In the genomic region with DNA sequence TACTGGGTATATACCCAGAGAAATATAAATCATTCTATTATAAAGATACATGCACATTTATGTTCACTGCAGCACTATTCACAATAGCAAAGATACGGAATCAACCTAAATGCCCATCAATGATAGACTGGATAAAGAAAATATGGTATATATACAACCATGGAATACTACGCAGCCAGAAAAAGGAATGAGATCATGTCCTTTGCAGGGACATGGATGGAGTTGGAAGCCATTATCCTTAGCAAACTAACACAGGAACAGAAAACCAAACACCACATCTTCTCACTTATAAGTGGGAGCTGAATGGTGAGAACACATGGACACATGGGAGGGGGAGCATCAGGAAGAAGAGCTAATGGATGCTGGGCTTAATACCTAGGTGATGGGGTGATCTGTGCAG, we compare ENCODE assay signal across 11 cellular contexts. TPM values are rescaled to one million over a fixed set of nuclear protein-coding genes. Genes with fewer than 3 reads are reported as not detected.
"Had no signal": no experiment of that assay in that cellular context is flagged by ENCODE, and none has a peak within 500 bp of the region (broad histone marks: within the 10 kb centered on the region; RNA-seq: fewer than 3 reads in every experiment).

No MANE protein-coding gene starts in this region.

RNA-seq across cellular contexts. Expression of gene DIO1, which starts 12.1 kb away (rescaled TPM):
- total RNA-seq: stomach, subcutaneous adipose tissue, suprapubic skin, temporal lobe, thoracic aorta, tibial nerve, transverse colon, upper lobe of right lung, ureter, urinary bladder, vagina had no signal
- polyA plus RNA-seq: stomach had no signal
